In the genomic region with DNA sequence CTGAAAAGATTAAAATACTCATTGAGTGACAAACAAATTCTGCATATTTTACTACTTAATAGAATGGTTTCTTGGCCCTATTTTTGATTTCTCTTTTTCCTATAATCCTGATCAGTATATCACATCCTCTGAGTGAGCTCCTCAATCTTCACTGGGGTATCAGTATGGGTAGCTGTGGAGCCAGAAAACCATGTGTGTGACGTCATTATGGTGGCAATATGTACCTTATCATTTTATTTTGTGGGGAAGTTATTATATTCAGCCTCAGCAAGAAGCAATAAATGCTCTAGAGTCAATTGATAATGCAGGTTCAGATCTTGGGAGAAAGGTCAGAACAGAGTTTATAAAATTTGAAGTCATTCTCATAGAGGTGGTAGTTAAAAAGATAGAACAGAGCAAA, we compare ENCODE assay signal across 34 cellular contexts.
"Had no signal": no experiment of that assay in that cellular context is flagged by ENCODE, and none has a peak within 500 bp of the region (broad histone marks: within the 10 kb centered on the region; RNA-seq: fewer than 3 reads in every experiment).

No MANE protein-coding gene starts in this region.

- H3K36me3 ChIP-seq: adrenal gland, ascending aorta, brain microvascular endothelial cell, breast epithelium, cardiac muscle cell had no signal

- H3K9me3 ChIP-seq: adrenal gland, ascending aorta, body of pancreas, breast epithelium had no signal

- FAIRE-seq: astrocyte, bronchial epithelial cell had no signal

- DNase-seq: activated effector memory CD4-positive, alpha-beta T cell treated with anti-CD3 and anti-CD28 coated beads, Interleukin-2, amount 50 U/mL, for 16 hours; activated effector memory CD4-positive, alpha-beta T cell treated with Interleukin-2 at 50 U/mL for 16 hours; activated gamma-delta T cell; activated gamma-delta T cell treated with Interleukin-2 at 50 U/mL for 16 hours; activated naive CD4-positive, alpha-beta T cell; activated naive CD4-positive, alpha-beta T cell treated with anti-CD3 and anti-CD28 coated beads for 36 hours; activated naive CD4-positive, alpha-beta T cell treated with anti-CD3 and anti-CD28 coated beads, Interleukin-2, amount 10 ng/mL, durations not matched to agents 7 days and 5 days; activated naive CD4-positive, alpha-beta T cell treated with anti-CD3 and anti-CD28 coated beads, Interleukin-2, amount 50 U/mL, for 16 hours; activated naive CD4-positive, alpha-beta T cell treated with Interleukin-2 at 50 U/mL for 16 hours; activated naive CD8-positive, alpha-beta T cell treated with anti-CD3 and anti-CD28 coated beads for 36 hours; activated naive CD8-positive, alpha-beta T cell treated with anti-CD3 and anti-CD28 coated beads, Interleukin-2, amount 10 ng/mL, durations not matched to agents 7 days and 5 days; activated naive CD8-positive, alpha-beta T cell treated with anti-CD3 and anti-CD28 coated beads, Interleukin-2, amount 50 U/mL, for 24 hours; activated T-cell treated with anti-CD3 and anti-CD28 coated beads, Interleukin-2, amount 50 U/mL, for 1 hour; activated T-cell treated with anti-CD3 and anti-CD28 coated beads, Interleukin-2, amount 50 U/mL, for 24 hours; activated T-cell treated with anti-CD3 and anti-CD28 coated beads, Interleukin-2, amount 50 U/mL, for 4 hours; activated T-cell treated with anti-CD3 and anti-CD28 coated beads, Interleukin-2, amount 50 U/mL, for 48 hours; activated T-cell treated with anti-CD3 and anti-CD28 coated beads, Interleukin-2, amount 50 U/mL, for 72 hours; adrenal gland; amniotic stem cell; amygdala; anterior cingulate cortex; aorta; body of pancreas; brain microvascular endothelial cell; caudate nucleus; central memory CD4-positive, alpha-beta T cell; cerebellar nuclear complex had no signal

- H3K27ac ChIP-seq: adrenal gland, ascending aorta, body of pancreas, brain microvascular endothelial cell, breast epithelium, cardiac muscle cell had no signal

- H3K4me1 ChIP-seq: adrenal gland, ascending aorta, body of pancreas, breast epithelium had no signal

- H3K4me3 ChIP-seq: adrenal gland, ascending aorta, body of pancreas, breast epithelium, cardiac muscle cell had no signal

- H3K27me3 ChIP-seq: adrenal gland, ascending aorta, body of pancreas, brain microvascular endothelial cell, breast epithelium, cardiac muscle cell had no signal

- ATAC-seq: activated naive CD4-positive, alpha-beta T cell treated with anti-CD3 and anti-CD28 coated beads, Interleukin-2, amount 50 U/mL, for 72 hours; activated naive CD8-positive, alpha-beta T cell treated with anti-CD3 and anti-CD28 coated beads, Interleukin-2, amount 50 U/mL, for 24 hours; activated T-cell treated with anti-CD3 and anti-CD28 coated beads, Interleukin-2, amount 50 U/mL, for 4 hours; activated T-cell treated with anti-CD3 and anti-CD28 coated beads, Interleukin-2, amount 50 U/mL, for 72 hours; activated T-helper 17 cell treated with anti-CD3 and anti-CD28 coated beads, Interleukin-2, amount 50 U/mL, for 72 hours; body of pancreas had no signal
